1 cellular context compared by ENCODE assay signal in genomic region chr19:12736854-12737665, GRCh38.
TF ChIP-seq lines count a peak whose summit lies in the region.

Gene GET3, plus strand, starts transcription at chr19:12737497. Its CDS starts 9 bp downstream, at chr19:12737506.

TF ChIP-seq in WTC11, 78 proteins besides CTCF, POLR2A, EP300 and RAD21 (continued from another document):
- TF ChIP-seq NFE2L1 (CRISPR knock-in tag; IDR thresholded peaks at IDR 0.05) (no peak), USF2 (CRISPR knock-in tag; IDR thresholded peaks at IDR 0.05) (peak; percentile 99), JAZF1 (CRISPR knock-in tag; IDR thresholded peaks at IDR 0.05) (no peak), E2F4 (CRISPR knock-in tag; IDR thresholded peaks at IDR 0.05; ENCODE audit: borderline replicate concordance, low read depth) (no peak), ETV6 (CRISPR knock-in tag; IDR thresholded peaks at IDR 0.05) (peak; percentile 57; the same call in 1 of the 2 replicates), CREB1 (CRISPR knock-in tag; IDR thresholded peaks at IDR 0.05) (no peak), MXD4 (CRISPR knock-in tag; IDR thresholded peaks at IDR 0.05; ENCODE audit: borderline replicate concordance) (no peak), ERG (CRISPR knock-in tag; IDR thresholded peaks at IDR 0.05) (0 out of 2 replicates have a peak, but pooled peaks have one; percentile 62), NR3C1 (CRISPR knock-in tag; conservative IDR thresholded peaks at IDR 0.05; ENCODE audit: low read depth) (no peak), SMAD4 (CRISPR knock-in tag; IDR thresholded peaks at IDR 0.05) (no peak), ATF6 (CRISPR knock-in tag; IDR thresholded peaks at IDR 0.05) (no peak), ZNF416 (CRISPR knock-in tag; IDR thresholded peaks at IDR 0.05) (no peak; the same call in 1 of the 2 replicates), NFYB (CRISPR knock-in tag; conservative IDR thresholded peaks at IDR 0.05; ENCODE audit: low read depth) (peak; percentile 84)
